ENCODE assay signal across 1 cellular context in the genomic region with DNA sequence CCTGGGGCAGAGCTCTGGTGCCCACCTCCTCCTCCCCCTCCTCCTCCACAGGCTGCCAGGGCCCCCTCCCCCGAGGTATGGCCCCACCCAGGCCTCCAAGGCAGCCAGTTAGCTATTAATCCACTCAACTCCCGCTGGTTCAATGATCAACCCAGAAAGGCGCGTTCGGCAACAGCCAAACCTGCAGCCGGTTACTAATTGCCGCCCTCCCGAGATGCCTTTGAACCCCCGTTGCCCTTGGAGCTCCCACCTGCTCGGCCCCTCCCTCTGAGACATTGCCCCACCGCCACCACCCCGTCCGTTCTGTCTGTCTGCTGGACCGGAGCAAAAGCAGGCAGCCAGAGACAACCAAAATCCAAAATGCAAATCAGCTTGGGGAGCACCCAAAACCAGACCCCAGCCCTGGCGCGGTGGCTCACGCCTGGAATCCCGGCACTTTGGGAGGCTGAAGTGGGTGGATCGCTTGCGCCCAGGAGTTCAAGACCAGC.
TF ChIP-seq lines count a peak whose summit lies in the region.

No MANE protein-coding gene starts in this region.

TF ChIP-seq in HepG2, 621 proteins besides CTCF, POLR2A, EP300 and RAD21 (continued from another document and continues in another):
- TF ChIP-seq, protein P1, sequence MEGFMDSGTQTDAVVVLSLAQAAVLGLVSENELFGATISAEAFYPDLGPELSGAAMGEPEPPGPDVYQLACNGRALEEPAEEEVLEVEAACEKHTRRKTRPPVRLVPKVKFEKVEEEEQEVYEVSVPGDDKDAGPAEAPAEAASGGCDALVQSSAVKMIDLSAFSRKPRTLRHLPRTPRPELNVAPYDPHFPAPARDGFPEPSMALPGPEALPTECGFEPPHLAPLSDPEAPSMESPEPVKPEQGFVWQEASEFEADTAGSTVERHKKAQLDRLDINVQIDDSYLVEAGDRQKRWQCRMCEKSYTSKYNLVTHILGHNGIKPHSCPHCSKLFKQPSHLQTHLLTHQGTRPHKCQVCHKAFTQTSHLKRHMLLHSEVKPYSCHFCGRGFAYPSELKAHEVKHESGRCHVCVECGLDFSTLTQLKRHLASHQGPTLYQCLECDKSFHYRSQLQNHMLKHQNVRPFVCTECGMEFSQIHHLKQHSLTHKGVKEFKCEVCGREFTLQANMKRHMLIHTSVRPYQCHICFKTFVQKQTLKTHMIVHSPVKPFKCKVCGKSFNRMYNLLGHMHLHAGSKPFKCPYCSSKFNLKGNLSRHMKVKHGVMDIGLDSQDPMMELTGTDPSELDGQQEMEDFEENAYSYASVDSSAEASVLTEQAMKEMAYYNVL (CRISPR knock-in tag; IDR thresholded peaks at IDR 0.05; ENCODE audit: borderline replicate concordance) = peak; percentile 48; the same call in 1 of the 2 replicates
- TF ChIP-seq ZNF563 (CRISPR knock-in tag; IDR thresholded peaks at IDR 0.05) (no peak), ZNF724P (CRISPR knock-in tag; IDR thresholded peaks at IDR 0.05; ENCODE audit: borderline replicate concordance) (no peak), ZBTB43 (CRISPR knock-in tag; conservative IDR thresholded peaks at IDR 0.05) (no peak), KDM5A (IDR thresholded peaks at IDR 0.05; ENCODE audit: borderline replicate concordance, low read length) (no peak), NONO (IDR thresholded peaks at IDR 0.05) (no peak), NONO (CRISPR knock-in tag; conservative IDR thresholded peaks at IDR 0.05) (peak; percentile 76), ZNF235 (CRISPR knock-in tag; IDR thresholded peaks at IDR 0.05; ENCODE audit: borderline replicate concordance) (0 out of 2 replicates have a peak, but pooled peaks have one; percentile 51), ZC3H4 (CRISPR knock-in tag; IDR thresholded peaks at IDR 0.05; ENCODE audit: borderline replicate concordance) (no peak), NFKB2 (CRISPR knock-in tag; IDR thresholded peaks at IDR 0.05; ENCODE audit: borderline replicate concordance) (0 out of 2 replicates have a peak, but pooled peaks have one; percentile 44), ZNF891 (CRISPR knock-in tag; IDR thresholded peaks at IDR 0.05) (peak; percentile 63; the same call in 1 of the 2 replicates), ZNF777 (CRISPR knock-in tag; IDR thresholded peaks at IDR 0.05) (0 out of 2 replicates have a peak, but pooled peaks have one; percentile 47), RFXAP (CRISPR knock-in tag; IDR thresholded peaks at IDR 0.05; ENCODE audit: borderline replicate concordance) (no peak), SALL1 (CRISPR knock-in tag; IDR thresholded peaks at IDR 0.05) (peak; percentile 49; the same call in 1 of the 2 replicates), ZBTB7B (CRISPR knock-in tag; IDR thresholded peaks at IDR 0.05) (peak; percentile 68; the same call in 1 of the 2 replicates), HIC2 (CRISPR knock-in tag; IDR thresholded peaks at IDR 0.05; ENCODE audit: low read depth) (0 out of 2 replicates have a peak, but pooled peaks have one; percentile 35), MAZ (IDR thresholded peaks at IDR 0.05; ENCODE audit: borderline replicate concordance, low read depth, low read length) (peak; percentile 25; the same call in 1 of the 2 replicates), MAZ (CRISPR knock-in tag; IDR thresholded peaks at IDR 0.05; ENCODE audit: low read depth) (no peak), RARG (CRISPR knock-in tag; IDR thresholded peaks at IDR 0.05; ENCODE audit: low read depth) (no peak), ZIK1 (CRISPR knock-in tag; IDR thresholded peaks at IDR 0.05; ENCODE audit: borderline replicate concordance, low read depth) (no peak), ERF (CRISPR knock-in tag; IDR thresholded peaks at IDR 0.05) (no peak), ZNF879 (CRISPR knock-in tag; IDR thresholded peaks at IDR 0.05) (no peak), TFDP2 (CRISPR knock-in tag; IDR thresholded peaks at IDR 0.05) (peak; percentile 77), ZNF331 (CRISPR knock-in tag; IDR thresholded peaks at IDR 0.05) (no peak), RXRB (CRISPR knock-in tag; IDR thresholded peaks at IDR 0.05; ENCODE audit: borderline replicate concordance) (0 out of 2 replicates have a peak, but pooled peaks have one; percentile 39), ZNF644 (CRISPR knock-in tag; IDR thresholded peaks at IDR 0.05; ENCODE audit: low read depth) (no peak), HHEX (CRISPR knock-in tag; IDR thresholded peaks at IDR 0.05) (no peak), PCBP1 (IDR thresholded peaks at IDR 0.05; ENCODE audit: borderline replicate concordance, low read depth, low read length) (no peak), ZNF451 (CRISPR knock-in tag; IDR thresholded peaks at IDR 0.05) (no peak), DNMT1 (CRISPR knock-in tag; IDR thresholded peaks at IDR 0.05) (no peak), NFE2L2 (IDR thresholded peaks at IDR 0.05; ENCODE audit: low read length) (no peak), MTA3 (CRISPR knock-in tag; IDR thresholded peaks at IDR 0.05) (no peak), ZBTB3 (CRISPR knock-in tag; IDR thresholded peaks at IDR 0.05; ENCODE audit: borderline replicate concordance, low read depth) (no peak), MEF2D (CRISPR knock-in tag; IDR thresholded peaks at IDR 0.05) (peak; percentile 71), TFDP1 (CRISPR knock-in tag; IDR thresholded peaks at IDR 0.05; ENCODE audit: borderline replicate concordance) (peak; percentile 57; the same call in 1 of the 2 replicates), ZNF256 (CRISPR knock-in tag; conservative IDR thresholded peaks at IDR 0.05) (no peak), ZNF761 (CRISPR knock-in tag; conservative IDR thresholded peaks at IDR 0.05) (no peak), DNMT3B (CRISPR knock-in tag; conservative IDR thresholded peaks at IDR 0.05) (no peak), RFX1 (IDR thresholded peaks at IDR 0.05) (no peak)
- TF ChIP-seq, protein P2, sequence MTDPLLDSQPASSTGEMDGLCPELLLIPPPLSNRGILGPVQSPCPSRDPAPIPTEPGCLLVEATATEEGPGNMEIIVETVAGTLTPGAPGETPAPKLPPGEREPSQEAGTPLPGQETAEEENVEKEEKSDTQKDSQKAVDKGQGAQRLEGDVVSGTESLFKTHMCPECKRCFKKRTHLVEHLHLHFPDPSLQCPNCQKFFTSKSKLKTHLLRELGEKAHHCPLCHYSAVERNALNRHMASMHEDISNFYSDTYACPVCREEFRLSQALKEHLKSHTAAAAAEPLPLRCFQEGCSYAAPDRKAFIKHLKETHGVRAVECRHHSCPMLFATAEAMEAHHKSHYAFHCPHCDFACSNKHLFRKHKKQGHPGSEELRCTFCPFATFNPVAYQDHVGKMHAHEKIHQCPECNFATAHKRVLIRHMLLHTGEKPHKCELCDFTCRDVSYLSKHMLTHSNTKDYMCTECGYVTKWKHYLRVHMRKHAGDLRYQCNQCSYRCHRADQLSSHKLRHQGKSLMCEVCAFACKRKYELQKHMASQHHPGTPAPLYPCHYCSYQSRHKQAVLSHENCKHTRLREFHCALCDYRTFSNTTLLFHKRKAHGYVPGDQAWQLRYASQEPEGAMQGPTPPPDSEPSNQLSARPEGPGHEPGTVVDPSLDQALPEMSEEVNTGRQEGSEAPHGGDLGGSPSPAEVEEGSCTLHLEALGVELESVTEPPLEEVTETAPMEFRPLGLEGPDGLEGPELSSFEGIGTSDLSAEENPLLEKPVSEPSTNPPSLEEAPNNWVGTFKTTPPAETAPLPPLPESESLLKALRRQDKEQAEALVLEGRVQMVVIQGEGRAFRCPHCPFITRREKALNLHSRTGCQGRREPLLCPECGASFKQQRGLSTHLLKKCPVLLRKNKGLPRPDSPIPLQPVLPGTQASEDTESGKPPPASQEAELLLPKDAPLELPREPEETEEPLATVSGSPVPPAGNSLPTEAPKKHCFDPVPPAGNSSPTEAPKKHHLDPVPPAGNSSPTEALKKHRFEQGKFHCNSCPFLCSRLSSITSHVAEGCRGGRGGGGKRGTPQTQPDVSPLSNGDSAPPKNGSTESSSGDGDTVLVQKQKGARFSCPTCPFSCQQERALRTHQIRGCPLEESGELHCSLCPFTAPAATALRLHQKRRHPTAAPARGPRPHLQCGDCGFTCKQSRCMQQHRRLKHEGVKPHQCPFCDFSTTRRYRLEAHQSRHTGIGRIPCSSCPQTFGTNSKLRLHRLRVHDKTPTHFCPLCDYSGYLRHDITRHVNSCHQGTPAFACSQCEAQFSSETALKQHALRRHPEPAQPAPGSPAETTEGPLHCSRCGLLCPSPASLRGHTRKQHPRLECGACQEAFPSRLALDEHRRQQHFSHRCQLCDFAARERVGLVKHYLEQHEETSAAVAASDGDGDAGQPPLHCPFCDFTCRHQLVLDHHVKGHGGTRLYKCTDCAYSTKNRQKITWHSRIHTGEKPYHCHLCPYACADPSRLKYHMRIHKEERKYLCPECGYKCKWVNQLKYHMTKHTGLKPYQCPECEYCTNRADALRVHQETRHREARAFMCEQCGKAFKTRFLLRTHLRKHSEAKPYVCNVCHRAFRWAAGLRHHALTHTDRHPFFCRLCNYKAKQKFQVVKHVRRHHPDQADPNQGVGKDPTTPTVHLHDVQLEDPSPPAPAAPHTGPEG (CRISPR knock-in tag; IDR thresholded peaks at IDR 0.05) = peak; percentile 74
- TF ChIP-seq, protein P3, sequence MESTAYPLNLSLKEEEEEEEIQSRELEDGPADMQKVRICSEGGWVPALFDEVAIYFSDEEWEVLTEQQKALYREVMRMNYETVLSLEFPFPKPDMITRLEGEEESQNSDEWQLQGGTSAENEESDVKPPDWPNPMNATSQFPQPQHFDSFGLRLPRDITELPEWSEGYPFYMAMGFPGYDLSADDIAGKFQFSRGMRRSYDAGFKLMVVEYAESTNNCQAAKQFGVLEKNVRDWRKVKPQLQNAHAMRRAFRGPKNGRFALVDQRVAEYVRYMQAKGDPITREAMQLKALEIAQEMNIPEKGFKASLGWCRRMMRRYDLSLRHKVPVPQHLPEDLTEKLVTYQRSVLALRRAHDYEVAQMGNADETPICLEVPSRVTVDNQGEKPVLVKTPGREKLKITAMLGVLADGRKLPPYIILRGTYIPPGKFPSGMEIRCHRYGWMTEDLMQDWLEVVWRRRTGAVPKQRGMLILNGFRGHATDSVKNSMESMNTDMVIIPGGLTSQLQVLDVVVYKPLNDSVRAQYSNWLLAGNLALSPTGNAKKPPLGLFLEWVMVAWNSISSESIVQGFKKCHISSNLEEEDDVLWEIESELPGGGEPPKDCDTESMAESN (CRISPR knock-in tag; conservative IDR thresholded peaks at IDR 0.05) = 0 out of 2 replicates have a peak, but pooled peaks have one; percentile 38
- TF ChIP-seq, protein P4, sequence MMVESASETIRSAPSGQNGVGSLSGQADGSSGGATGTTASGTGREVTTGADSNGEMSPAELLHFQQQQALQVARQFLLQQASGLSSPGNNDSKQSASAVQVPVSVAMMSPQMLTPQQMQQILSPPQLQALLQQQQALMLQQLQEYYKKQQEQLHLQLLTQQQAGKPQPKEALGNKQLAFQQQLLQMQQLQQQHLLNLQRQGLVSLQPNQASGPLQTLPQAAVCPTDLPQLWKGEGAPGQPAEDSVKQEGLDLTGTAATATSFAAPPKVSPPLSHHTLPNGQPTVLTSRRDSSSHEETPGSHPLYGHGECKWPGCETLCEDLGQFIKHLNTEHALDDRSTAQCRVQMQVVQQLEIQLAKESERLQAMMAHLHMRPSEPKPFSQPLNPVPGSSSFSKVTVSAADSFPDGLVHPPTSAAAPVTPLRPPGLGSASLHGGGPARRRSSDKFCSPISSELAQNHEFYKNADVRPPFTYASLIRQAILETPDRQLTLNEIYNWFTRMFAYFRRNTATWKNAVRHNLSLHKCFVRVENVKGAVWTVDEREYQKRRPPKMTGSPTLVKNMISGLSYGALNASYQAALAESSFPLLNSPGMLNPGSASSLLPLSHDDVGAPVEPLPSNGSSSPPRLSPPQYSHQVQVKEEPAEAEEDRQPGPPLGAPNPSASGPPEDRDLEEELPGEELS (CRISPR knock-in tag; IDR thresholded peaks at IDR 0.05) = peak; percentile 68
